1 cellular context compared by ENCODE assay signal in genomic region chr17:64498308-64499203, GRCh38.
A peak's percentile ranks its signal among the peaks of the same experiment; 100 is the strongest.
TF ChIP-seq lines count a peak whose summit lies in the region.

No MANE protein-coding gene starts in this region.

TF ChIP-seq in HepG2, 621 proteins besides CTCF, POLR2A, EP300 and RAD21:
- TF ChIP-seq RBM22 (optimal IDR thresholded peaks at IDR 0.05; ENCODE audit: low read length) (peak; percentile 98), ZNF83 (CRISPR knock-in tag; IDR thresholded peaks at IDR 0.05; ENCODE audit: borderline replicate concordance) (no peak), AGO2 (optimal IDR thresholded peaks at IDR 0.05; ENCODE audit: low read depth, low read length) (peak; percentile 56), RBFOX2 (IDR thresholded peaks at IDR 0.05; ENCODE audit: low read depth, low read length) (peak; percentile 78), ZNF101 (CRISPR knock-in tag; IDR thresholded peaks at IDR 0.05; ENCODE audit: borderline replicate concordance, low read depth) (no peak), CENPX (CRISPR knock-in tag; IDR thresholded peaks at IDR 0.05) (no peak), POLR2G (IDR thresholded peaks at IDR 0.05; ENCODE audit: low read depth, low read length) (peak; percentile 57), POLR2AphosphoS2 (IDR thresholded peaks at IDR 0.05; ENCODE audit: low read depth, low read length) (peak; percentile 94; the same call in 1 of the 2 replicates), SIN3B (IDR thresholded peaks at IDR 0.05; ENCODE audit: low read length) (peak; percentile 17; the same call in 1 of the 2 replicates), ZNF510 (CRISPR knock-in tag; IDR thresholded peaks at IDR 0.05; ENCODE audit: low read depth) (no peak), ARID3A (IDR thresholded peaks at IDR 0.05; ENCODE audit: low read depth, low read length) (peak; percentile 62; the same call in 1 of the 2 replicates), POLR2AphosphoS5 (IDR thresholded peaks at IDR 0.05; ENCODE audit: low read depth, low read length) (peak; percentile 27), WIZ (CRISPR knock-in tag; IDR thresholded peaks at IDR 0.05) (no peak)
- TF ChIP-seq, protein P1, sequence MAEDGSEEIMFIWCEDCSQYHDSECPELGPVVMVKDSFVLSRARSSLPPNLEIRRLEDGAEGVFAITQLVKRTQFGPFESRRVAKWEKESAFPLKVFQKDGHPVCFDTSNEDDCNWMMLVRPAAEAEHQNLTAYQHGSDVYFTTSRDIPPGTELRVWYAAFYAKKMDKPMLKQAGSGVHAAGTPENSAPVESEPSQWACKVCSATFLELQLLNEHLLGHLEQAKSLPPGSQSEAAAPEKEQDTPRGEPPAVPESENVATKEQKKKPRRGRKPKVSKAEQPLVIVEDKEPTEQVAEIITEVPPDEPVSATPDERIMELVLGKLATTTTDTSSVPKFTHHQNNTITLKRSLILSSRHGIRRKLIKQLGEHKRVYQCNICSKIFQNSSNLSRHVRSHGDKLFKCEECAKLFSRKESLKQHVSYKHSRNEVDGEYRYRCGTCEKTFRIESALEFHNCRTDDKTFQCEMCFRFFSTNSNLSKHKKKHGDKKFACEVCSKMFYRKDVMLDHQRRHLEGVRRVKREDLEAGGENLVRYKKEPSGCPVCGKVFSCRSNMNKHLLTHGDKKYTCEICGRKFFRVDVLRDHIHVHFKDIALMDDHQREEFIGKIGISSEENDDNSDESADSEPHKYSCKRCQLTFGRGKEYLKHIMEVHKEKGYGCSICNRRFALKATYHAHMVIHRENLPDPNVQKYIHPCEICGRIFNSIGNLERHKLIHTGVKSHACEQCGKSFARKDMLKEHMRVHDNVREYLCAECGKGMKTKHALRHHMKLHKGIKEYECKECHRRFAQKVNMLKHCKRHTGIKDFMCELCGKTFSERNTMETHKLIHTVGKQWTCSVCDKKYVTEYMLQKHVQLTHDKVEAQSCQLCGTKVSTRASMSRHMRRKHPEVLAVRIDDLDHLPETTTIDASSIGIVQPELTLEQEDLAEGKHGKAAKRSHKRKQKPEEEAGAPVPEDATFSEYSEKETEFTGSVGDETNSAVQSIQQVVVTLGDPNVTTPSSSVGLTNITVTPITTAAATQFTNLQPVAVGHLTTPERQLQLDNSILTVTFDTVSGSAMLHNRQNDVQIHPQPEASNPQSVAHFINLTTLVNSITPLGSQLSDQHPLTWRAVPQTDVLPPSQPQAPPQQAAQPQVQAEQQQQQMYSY (CRISPR knock-in tag; IDR thresholded peaks at IDR 0.05) = no peak
- TF ChIP-seq, protein P2, sequence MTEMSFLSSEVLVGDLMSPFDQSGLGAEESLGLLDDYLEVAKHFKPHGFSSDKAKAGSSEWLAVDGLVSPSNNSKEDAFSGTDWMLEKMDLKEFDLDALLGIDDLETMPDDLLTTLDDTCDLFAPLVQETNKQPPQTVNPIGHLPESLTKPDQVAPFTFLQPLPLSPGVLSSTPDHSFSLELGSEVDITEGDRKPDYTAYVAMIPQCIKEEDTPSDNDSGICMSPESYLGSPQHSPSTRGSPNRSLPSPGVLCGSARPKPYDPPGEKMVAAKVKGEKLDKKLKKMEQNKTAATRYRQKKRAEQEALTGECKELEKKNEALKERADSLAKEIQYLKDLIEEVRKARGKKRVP (CRISPR knock-in tag; IDR thresholded peaks at IDR 0.05) = 0 out of 4 replicates have a peak, but pooled peaks of 1 of the 2 experiments have one; percentile 25
